Comparison of ENCODE assay signal across 32 cellular contexts in genomic region chr2:99875627-99876026, GRCh38.
"Had no signal": no experiment of that assay in that cellular context is flagged by ENCODE, and none has a peak within 500 bp of the region (broad histone marks: within the 10 kb centered on the region; RNA-seq: fewer than 3 reads in every experiment).

No MANE protein-coding gene starts in this region.

- H3K27me3 ChIP-seq: ascending aorta, breast epithelium, MG63 had no signal

- H3K27ac Mint-ChIP-seq: activated CD4-positive, alpha-beta T cell treated with anti-CD3 and anti-CD28 coated beads for 36 hours; activated CD4-positive, alpha-beta T cell treated with anti-CD3 and anti-CD28 coated beads, Interleukin-2, amount 10 ng/mL, durations not matched to agents 7 days and 5 days; activated CD8-positive, alpha-beta T cell treated with anti-CD3 and anti-CD28 coated beads, Interleukin-2, amount 10 ng/mL, durations not matched to agents 7 days and 5 days; activated naive CD4-positive, alpha-beta T cell treated with anti-CD3 and anti-CD28 coated beads, Interleukin-2, amount 50 U/mL, for 24 hours; activated naive CD8-positive, alpha-beta T cell treated with anti-CD3 and anti-CD28 coated beads, Interleukin-2, amount 10 ng/mL, durations not matched to agents 7 days and 5 days; activated T-cell treated with anti-CD3 and anti-CD28 coated beads, Interleukin-2, amount 50 U/mL, for 24 hours; activated T-helper 2 cell treated with anti-CD3 and anti-CD28 coated beads, Interferon-gamma antibody, Interleukin-2, Interleukin-4, amounts not matched to agents 10 μg/mL and 5 μg/mL and 100 μg/mL, durations not matched to agents 14 hours and 24 hours and 36 hours had no signal

- H2AFZ ChIP-seq: PC-9 had no signal

- H3K27ac ChIP-seq: ascending aorta, breast epithelium, PC-9, SJCRH30, SK-N-MC had no signal

- H3K4me3 Mint-ChIP-seq: activated CD4-positive, alpha-beta T cell treated with anti-CD3 and anti-CD28 coated beads for 36 hours; activated CD4-positive, alpha-beta T cell treated with anti-CD3 and anti-CD28 coated beads, Interleukin-2, amount 10 ng/mL, durations not matched to agents 7 days and 5 days; activated CD8-positive, alpha-beta T cell treated with anti-CD3 and anti-CD28 coated beads, Interleukin-2, amount 10 ng/mL, durations not matched to agents 7 days and 5 days; activated naive CD4-positive, alpha-beta T cell treated with anti-CD3 and anti-CD28 coated beads, Interleukin-2, amount 50 U/mL, for 24 hours; activated naive CD8-positive, alpha-beta T cell treated with anti-CD3 and anti-CD28 coated beads, Interleukin-2, amount 10 ng/mL, durations not matched to agents 7 days and 5 days; activated T-cell treated with anti-CD3 and anti-CD28 coated beads, Interleukin-2, amount 50 U/mL, for 24 hours had no signal

- H3K36me3 ChIP-seq: ascending aorta, breast epithelium, MG63, SJCRH30 had no signal

- H3K36me3 Mint-ChIP-seq: activated naive CD8-positive, alpha-beta T cell treated with anti-CD3 and anti-CD28 coated beads, Interleukin-2, amount 10 ng/mL, durations not matched to agents 7 days and 5 days had no signal

- H3K4me1 Mint-ChIP-seq: activated CD4-positive, alpha-beta T cell treated with anti-CD3 and anti-CD28 coated beads for 36 hours; activated CD4-positive, alpha-beta T cell treated with anti-CD3 and anti-CD28 coated beads, Interleukin-2, amount 10 ng/mL, durations not matched to agents 7 days and 5 days; activated naive CD4-positive, alpha-beta T cell treated with anti-CD3 and anti-CD28 coated beads, Interleukin-2, amount 50 U/mL, for 24 hours; activated naive CD8-positive, alpha-beta T cell treated with anti-CD3 and anti-CD28 coated beads, Interleukin-2, amount 10 ng/mL, durations not matched to agents 7 days and 5 days had no signal

- ATAC-seq: activated CD4-positive, alpha-beta T cell treated with anti-CD3 and anti-CD28 coated beads for 36 hours; activated CD4-positive, CD25-positive, alpha-beta regulatory T cell treated with anti-CD3 and anti-CD28 coated beads, Interleukin-2, amount 50 U/mL, for 24 hours; activated CD8-positive, alpha-beta T cell treated with anti-CD3 and anti-CD28 coated beads, Interleukin-2, amount 10 ng/mL, durations not matched to agents 7 days and 5 days had no signal

- H3K9me3 Mint-ChIP-seq: activated CD4-positive, alpha-beta T cell treated with anti-CD3 and anti-CD28 coated beads, Interleukin-2, amount 10 ng/mL, durations not matched to agents 7 days and 5 days; activated naive CD4-positive, alpha-beta T cell treated with anti-CD3 and anti-CD28 coated beads, Interleukin-2, amount 50 U/mL, for 24 hours; activated naive CD8-positive, alpha-beta T cell treated with anti-CD3 and anti-CD28 coated beads, Interleukin-2, amount 10 ng/mL, durations not matched to agents 7 days and 5 days; activated T-cell treated with anti-CD3 and anti-CD28 coated beads, Interleukin-2, amount 50 U/mL, for 24 hours; activated T-helper 2 cell treated with anti-CD3 and anti-CD28 coated beads, Interferon-gamma antibody, Interleukin-2, Interleukin-4, amounts not matched to agents 10 μg/mL and 5 μg/mL and 100 μg/mL, durations not matched to agents 14 hours and 24 hours and 36 hours had no signal

- H3K4me1 ChIP-seq: breast epithelium, SJCRH30 had no signal

- H3K4me3 ChIP-seq: ascending aorta, breast epithelium, MG63, PC-9, SJCRH30, SK-N-MC had no signal

- H3K4me2 ChIP-seq: PC-9 had no signal

- DNase-seq: activated CD4-positive, alpha-beta T cell treated with anti-CD3 and anti-CD28 coated beads for 36 hours; activated CD4-positive, alpha-beta T cell treated with anti-CD3 and anti-CD28 coated beads, Interleukin-2, amount 10 ng/mL, durations not matched to agents 7 days and 5 days; activated CD4-positive, alpha-beta T cell treated with anti-CD3 and anti-CD28 coated beads, Interleukin-2, amount 50 U/mL, for 48 hours; activated CD8-positive, alpha-beta T cell treated with anti-CD3 and anti-CD28 coated beads, Interleukin-2, amount 10 ng/mL, durations not matched to agents 7 days and 5 days; activated gamma-delta T cell; activated naive CD4-positive, alpha-beta T cell treated with Interleukin-2 at 50 U/mL for 16 hours; activated naive CD8-positive, alpha-beta T cell treated with anti-CD3 and anti-CD28 coated beads, Interleukin-2, amount 10 ng/mL, durations not matched to agents 7 days and 5 days; activated T-cell treated with anti-CD3 and anti-CD28 coated beads, Interleukin-2, amount 50 U/mL, for 24 hours; amygdala; Kasumi-1; KBM-7; MG63; NCI-H1092; NCI-H1436 treated with DMSO at 0.1 percent for 48 hours; NCI-H187; NCI-H2029 treated with DMSO at 0.1 percent for 48 hours; NCI-H2107; NCI-H2171; NCI-H510A; NCI-H526; NCI-H748 treated with DMSO at 0.1 percent for 48 hours; NK-92 treated with Interleukin-12 subunit alpha and Interleukin-12 subunit beta, amount 100 ng/mL, for 24 hours; PC-9; Right ventricle myocardium superior; SJCRH30; T1000 had no signal

- H3K27me3 Mint-ChIP-seq: activated CD4-positive, alpha-beta T cell treated with anti-CD3 and anti-CD28 coated beads for 36 hours; activated CD4-positive, alpha-beta T cell treated with anti-CD3 and anti-CD28 coated beads, Interleukin-2, amount 10 ng/mL, durations not matched to agents 7 days and 5 days; activated naive CD4-positive, alpha-beta T cell treated with anti-CD3 and anti-CD28 coated beads, Interleukin-2, amount 50 U/mL, for 24 hours; activated naive CD8-positive, alpha-beta T cell treated with anti-CD3 and anti-CD28 coated beads, Interleukin-2, amount 10 ng/mL, durations not matched to agents 7 days and 5 days; activated T-cell treated with anti-CD3 and anti-CD28 coated beads, Interleukin-2, amount 50 U/mL, for 24 hours had no signal

- H3K9me3 ChIP-seq: ascending aorta, breast epithelium, MG63, SJCRH30 had no signal
